2 cellular contexts compared by ENCODE assay signal in genomic region chr17:37490638-37491614, GRCh38.
A peak's percentile ranks its signal among the peaks of the same experiment; 100 is the strongest.
TF ChIP-seq lines count a peak whose summit lies in the region.

No MANE protein-coding gene starts in this region.

TF ChIP-seq in PFSK-1, 5 proteins besides CTCF, POLR2A, EP300 and RAD21 (continued from another document):
- TF ChIP-seq REST (IDR thresholded peaks at IDR 0.05; ENCODE audit: insufficient read depth in 1 of 2, low read depth in 2 of 2, low read length in 2 of 2) (no peak), POLR2AphosphoS5 (IDR thresholded peaks at IDR 0.05; ENCODE audit: low read depth, low read length) (0 out of 2 replicates have a peak, but pooled peaks have one; percentile 38), TAF1 (IDR thresholded peaks at IDR 0.05; ENCODE audit: borderline replicate concordance, insufficient read depth, low read length) (peak; percentile 49; the same call in 1 of the 2 replicates)

TF ChIP-seq in K562, 482 proteins besides CTCF, POLR2A, EP300 and RAD21 (continued from another document and continues in another):
- TF ChIP-seq TAF15 (IDR thresholded peaks at IDR 0.05; ENCODE audit: low read depth, low read length) (no peak), ADNP (tag; IDR thresholded peaks at IDR 0.05) (peak; percentile 60; the same call in 1 of the 2 replicates), NKRF (IDR thresholded peaks at IDR 0.05; ENCODE audit: borderline replicate concordance) (peak; percentile 89), SUPT5H (IDR thresholded peaks at IDR 0.05) (peak; percentile 38; the same call in 1 of the 2 replicates), YY1 (IDR thresholded peaks at IDR 0.05; ENCODE audit: borderline replicate concordance in 1 of 3, control insufficient read depth in 1 of 3, extremely low read depth in 1 of 3, insufficient read depth in 3 of 3, insufficient read length in 1 of 3, insufficient replicate concordance in 2 of 3, low read depth in 1 of 3, low read length in 2 of 3) (peak in 1 of 3 experiments; percentile 68), SMARCA4 (IDR thresholded peaks at IDR 0.05) (peak; percentile 66), MXI1 (IDR thresholded peaks at IDR 0.05; ENCODE audit: low read depth, low read length) (peak; percentile 79), MNT (conservative IDR thresholded peaks at IDR 0.05) (peak; percentile 86 to 91), TEAD2 (tag; IDR thresholded peaks at IDR 0.05) (0 out of 2 replicates have a peak, but pooled peaks have one; percentile 21), ELK1 (CRISPR knock-in tag; IDR thresholded peaks at IDR 0.05) (no peak), CTBP1 (IDR thresholded peaks at IDR 0.05; ENCODE audit: borderline replicate concordance) (peak; percentile 57), KDM5B (IDR thresholded peaks at IDR 0.05; ENCODE audit: insufficient replicate concordance, low read depth, low read length) (peak; percentile 32), CREB3L1 (IDR thresholded peaks at IDR 0.05; ENCODE audit: borderline replicate concordance, low read depth) (peak; percentile 64; the same call in 1 of the 2 replicates), DNMT1 (IDR thresholded peaks at IDR 0.05) (no peak), PML (IDR thresholded peaks at IDR 0.05; ENCODE audit: low read length) (0 out of 2 replicates have a peak, but pooled peaks have one; percentile 28), BRD4 (IDR thresholded peaks at IDR 0.05) (no peak), ARID1B (IDR thresholded peaks at IDR 0.05) (peak; percentile 43; the same call in 1 of the 2 replicates), SMAD4 (CRISPR knock-in tag; conservative IDR thresholded peaks at IDR 0.05) (no peak), ATF1 (CRISPR knock-in tag; IDR thresholded peaks at IDR 0.05) (no peak), ATF1 (tag; IDR thresholded peaks at IDR 0.05) (peak; percentile 75), ZNF592 (IDR thresholded peaks at IDR 0.05) (peak; percentile 82), SIN3A (IDR thresholded peaks at IDR 0.05; ENCODE audit: borderline replicate concordance in 2 of 2, control insufficient read depth in 1 of 2, low read depth in 2 of 2, low read length in 2 of 2) (peak; percentile 74 to 93; a peak in 3 of 4 replicates), KDM1A (IDR thresholded peaks at IDR 0.05) (peak in 1 of 2 experiments; percentile 76; a peak in 3 of 4 replicates), DLX4 (CRISPR knock-in tag; IDR thresholded peaks at IDR 0.05) (no peak), DPF2 (IDR thresholded peaks at IDR 0.05) (peak; percentile 46; the same call in 1 of the 2 replicates), HDGF (IDR thresholded peaks at IDR 0.05) (0 out of 2 replicates have a peak, but pooled peaks have one; percentile 36), RFX7 (CRISPR knock-in tag; IDR thresholded peaks at IDR 0.05) (no peak), MAFK (IDR thresholded peaks at IDR 0.05; ENCODE audit: low read length) (0 out of 2 replicates have a peak, but pooled peaks have one; percentile 12), NRF1 (conservative IDR thresholded peaks at IDR 0.05 in 1 of 2, IDR thresholded peaks at IDR 0.05 in 1 of 2) (peak in 1 of 2 experiments; percentile 43; a peak in 2 of 4 replicates), JUN (IDR thresholded peaks at IDR 0.05; ENCODE audit: borderline replicate concordance, low read depth, low read length) (peak; percentile 86; the same call in 1 of the 2 replicates), JUN (CRISPR knock-in tag; IDR thresholded peaks at IDR 0.05; ENCODE audit: borderline replicate concordance) (no peak), MYNN (IDR thresholded peaks at IDR 0.05) (0 out of 2 replicates have a peak, but pooled peaks have one; percentile 49), MYNN (CRISPR knock-in tag; IDR thresholded peaks at IDR 0.05) (no peak), HDAC1 (IDR thresholded peaks at IDR 0.05) (peak in 1 of 2 experiments; percentile 80; a peak in 2 of 4 replicates), MTA3 (IDR thresholded peaks at IDR 0.05; ENCODE audit: borderline replicate concordance) (peak; percentile 23; the same call in 1 of the 2 replicates), TEAD4 (IDR thresholded peaks at IDR 0.05; ENCODE audit: low read length) (peak; percentile 65), TEAD4 (CRISPR knock-in tag; IDR thresholded peaks at IDR 0.05; ENCODE audit: borderline replicate concordance) (no peak), CREM (IDR thresholded peaks at IDR 0.05; ENCODE audit: low read depth) (peak; percentile 78), TEAD1 (CRISPR knock-in tag; IDR thresholded peaks at IDR 0.05) (peak in 1 of 2 experiments; percentile 40; a peak in 1 of 4 replicates), E2F6 (IDR thresholded peaks at IDR 0.05; ENCODE audit: borderline replicate concordance in 1 of 2, extremely low read depth in 1 of 2, insufficient read depth in 1 of 2, insufficient read length in 1 of 2, low read depth in 1 of 2, low read length in 1 of 2, poor library complexity in 1 of 2, severe bottlenecking in 1 of 2) (peak; percentile 73 to 91), ESRRA (IDR thresholded peaks at IDR 0.05; ENCODE audit: borderline replicate concordance, low read depth) (no peak), L3MBTL2 (IDR thresholded peaks at IDR 0.05) (peak; percentile 90), ZNF695 (CRISPR knock-in tag; IDR thresholded peaks at IDR 0.05) (no peak), ZBTB7A (IDR thresholded peaks at IDR 0.05; ENCODE audit: borderline replicate concordance, control insufficient read depth, low read depth, low read length) (peak; percentile 62), BHLHE40 (IDR thresholded peaks at IDR 0.05; ENCODE audit: low read length) (0 out of 2 replicates have a peak, but pooled peaks have one; percentile 25), CBX3 (IDR thresholded peaks at IDR 0.05; ENCODE audit: borderline replicate concordance in 1 of 2, low read length in 2 of 2) (peak in 1 of 2 experiments; percentile 58; a peak in 1 of 3 replicates), ZFX (CRISPR knock-in tag; IDR thresholded peaks at IDR 0.05) (peak; percentile 64), ZNF639 (CRISPR knock-in tag; conservative IDR thresholded peaks at IDR 0.05 in 1 of 2, IDR thresholded peaks at IDR 0.05 in 1 of 2) (0 out of 4 replicates have a peak, but pooled peaks of 1 of the 2 experiments have one; percentile 35)
